Comparison of ENCODE assay signal across 1 cellular context in the genomic region with DNA sequence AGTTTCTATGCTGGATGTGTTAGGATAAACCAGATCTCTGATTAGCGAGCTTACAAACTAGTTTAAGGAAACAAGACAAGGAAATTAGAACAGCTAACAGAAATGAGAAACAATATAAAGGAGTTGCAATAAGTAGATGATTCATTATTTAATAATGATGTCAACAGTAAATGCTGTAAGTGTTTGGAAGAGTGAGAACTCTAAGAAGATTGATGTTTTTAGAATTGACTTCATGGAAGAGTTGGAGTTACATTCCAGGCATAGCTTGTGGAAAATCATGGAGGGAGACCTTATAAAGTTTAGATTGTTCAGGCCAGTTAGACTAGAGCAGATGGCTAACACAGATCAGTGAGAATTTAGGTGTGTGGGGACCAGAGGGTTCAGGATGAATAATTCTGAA.
TF ChIP-seq lines count a peak whose summit lies in the region.

No MANE protein-coding gene starts in this region.

TF ChIP-seq in K562, 482 proteins besides CTCF, POLR2A, EP300 and RAD21 (continued from another document):
- TF ChIP-seq, protein P1, sequence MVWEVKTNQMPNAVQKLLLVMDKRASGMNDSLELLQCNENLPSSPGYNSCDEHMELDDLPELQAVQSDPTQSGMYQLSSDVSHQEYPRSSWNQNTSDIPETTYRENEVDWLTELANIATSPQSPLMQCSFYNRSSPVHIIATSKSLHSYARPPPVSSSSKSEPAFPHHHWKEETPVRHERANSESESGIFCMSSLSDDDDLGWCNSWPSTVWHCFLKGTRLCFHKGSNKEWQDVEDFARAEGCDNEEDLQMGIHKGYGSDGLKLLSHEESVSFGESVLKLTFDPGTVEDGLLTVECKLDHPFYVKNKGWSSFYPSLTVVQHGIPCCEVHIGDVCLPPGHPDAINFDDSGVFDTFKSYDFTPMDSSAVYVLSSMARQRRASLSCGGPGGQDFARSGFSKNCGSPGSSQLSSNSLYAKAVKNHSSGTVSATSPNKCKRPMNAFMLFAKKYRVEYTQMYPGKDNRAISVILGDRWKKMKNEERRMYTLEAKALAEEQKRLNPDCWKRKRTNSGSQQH (CRISPR knock-in tag; IDR thresholded peaks at IDR 0.05), result no peak
- TF ChIP-seq, protein P2, sequence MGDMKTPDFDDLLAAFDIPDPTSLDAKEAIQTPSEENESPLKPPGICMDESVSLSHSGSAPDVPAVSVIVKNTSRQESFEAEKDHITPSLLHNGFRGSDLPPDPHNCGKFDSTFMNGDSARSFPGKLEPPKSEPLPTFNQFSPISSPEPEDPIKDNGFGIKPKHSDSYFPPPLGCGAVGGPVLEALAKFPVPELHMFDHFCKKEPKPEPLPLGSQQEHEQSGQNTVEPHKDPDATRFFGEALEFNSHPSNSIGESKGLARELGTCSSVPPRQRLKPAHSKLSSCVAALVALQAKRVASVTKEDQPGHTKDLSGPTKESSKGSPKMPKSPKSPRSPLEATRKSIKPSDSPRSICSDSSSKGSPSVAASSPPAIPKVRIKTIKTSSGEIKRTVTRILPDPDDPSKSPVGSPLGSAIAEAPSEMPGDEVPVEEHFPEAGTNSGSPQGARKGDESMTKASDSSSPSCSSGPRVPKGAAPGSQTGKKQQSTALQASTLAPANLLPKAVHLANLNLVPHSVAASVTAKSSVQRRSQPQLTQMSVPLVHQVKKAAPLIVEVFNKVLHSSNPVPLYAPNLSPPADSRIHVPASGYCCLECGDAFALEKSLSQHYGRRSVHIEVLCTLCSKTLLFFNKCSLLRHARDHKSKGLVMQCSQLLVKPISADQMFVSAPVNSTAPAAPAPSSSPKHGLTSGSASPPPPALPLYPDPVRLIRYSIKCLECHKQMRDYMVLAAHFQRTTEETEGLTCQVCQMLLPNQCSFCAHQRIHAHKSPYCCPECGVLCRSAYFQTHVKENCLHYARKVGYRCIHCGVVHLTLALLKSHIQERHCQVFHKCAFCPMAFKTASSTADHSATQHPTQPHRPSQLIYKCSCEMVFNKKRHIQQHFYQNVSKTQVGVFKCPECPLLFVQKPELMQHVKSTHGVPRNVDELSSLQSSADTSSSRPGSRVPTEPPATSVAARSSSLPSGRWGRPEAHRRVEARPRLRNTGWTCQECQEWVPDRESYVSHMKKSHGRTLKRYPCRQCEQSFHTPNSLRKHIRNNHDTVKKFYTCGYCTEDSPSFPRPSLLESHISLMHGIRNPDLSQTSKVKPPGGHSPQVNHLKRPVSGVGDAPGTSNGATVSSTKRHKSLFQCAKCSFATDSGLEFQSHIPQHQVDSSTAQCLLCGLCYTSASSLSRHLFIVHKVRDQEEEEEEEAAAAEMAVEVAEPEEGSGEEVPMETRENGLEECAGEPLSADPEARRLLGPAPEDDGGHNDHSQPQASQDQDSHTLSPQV (IDR thresholded peaks at IDR 0.05), result no peak
- TF ChIP-seq ZNF316 (IDR thresholded peaks at IDR 0.05) (no peak), TAF9B (IDR thresholded peaks at IDR 0.05; ENCODE audit: partially characterized antibody) (no peak), TRIM24 (IDR thresholded peaks at IDR 0.05) (no peak), ZNF644 (tag; IDR thresholded peaks at IDR 0.05; ENCODE audit: low read depth) (no peak)
